8 cellular contexts compared by ENCODE assay signal in genomic region chr5:95619518-95620029, GRCh38. TPM values are rescaled to one million over a fixed set of nuclear protein-coding genes. Genes with fewer than 3 reads are reported as not detected.
A peak's percentile ranks its signal among the peaks of the same experiment; 100 is the strongest.
DNase-seq lines count a peak whose midpoint lies in the region; ATAC-seq, FAIRE-seq and TF ChIP-seq lines count a peak whose summit lies in the region.

No MANE protein-coding gene starts in this region.

- CTCF ChIA-PET in activated CD4-positive, alpha-beta memory T cell treated with anti-CD3 and anti-CD28 coated beads, Interleukin-2, amount 10 ng/mL, durations not matched to agents 7 days and 5 days (lab: Charles Lee), result no interaction called here

- H3K27ac Mint-ChIP-seq in activated CD4-positive, alpha-beta memory T cell treated with anti-CD3 and anti-CD28 coated beads, Interleukin-2, amount 10 ng/mL, durations not matched to agents 7 days and 5 days, result peak overlapping the region; percentile 31

- H3K4me1 ChIP-seq in right atrium auricular region, result peaks cover 0 to 16% of the 10 kb centered on the region in 2 donors
- H3K4me1 ChIP-seq in skeletal muscle satellite cell (ENCODE audit: control insufficient read depth, insufficient read depth, low read length), result peaks cover 34% of the 10 kb centered on the region

- H3K4me2 ChIP-seq in skeletal muscle satellite cell (ENCODE audit: low read length), result peak overlapping the region; percentile 99

- H3K36me3 ChIP-seq in right atrium auricular region (no peaks in the 10 kb centered on the region), skeletal muscle satellite cell (ENCODE audit: insufficient read depth, low read length) (no peaks in the 10 kb centered on the region)

- H3K27ac ChIP-seq in right atrium auricular region, result no peak overlapping the region

- peaks cover 3% of the 10 kb centered on the region for H3K27me3 Mint-ChIP-seq in activated CD4-positive, alpha-beta memory T cell treated with anti-CD3 and anti-CD28 coated beads, Interleukin-2, amount 10 ng/mL, durations not matched to agents 7 days and 5 days

- H3K36me3 Mint-ChIP-seq in activated CD4-positive, alpha-beta memory T cell treated with anti-CD3 and anti-CD28 coated beads, Interleukin-2, amount 10 ng/mL, durations not matched to agents 7 days and 5 days (ENCODE audit: low read depth), result peaks cover 10% of the 10 kb centered on the region

- H3K9me3 ChIP-seq in right atrium auricular region (no peaks in the 10 kb centered on the region), skeletal muscle satellite cell (replicated peaks; ENCODE audit: low read length) (no peaks in the 10 kb centered on the region)

- H3K4me3 ChIP-seq in right atrium auricular region (peak overlapping the region; percentile 41 to 62), skeletal muscle satellite cell (ENCODE audit: low read length) (peak overlapping the region; percentile 78)

- no peak for TF ChIP-seq CTCF in right atrium auricular region (IDR thresholded peaks at IDR 0.05)

- H3K27me3 ChIP-seq in right atrium auricular region (no peaks in the 10 kb centered on the region), skeletal muscle satellite cell (ENCODE audit: control insufficient read depth, insufficient read depth, low read length) (peaks cover 5% of the 10 kb centered on the region)

- H3K9me3 Mint-ChIP-seq in activated CD4-positive, alpha-beta memory T cell treated with anti-CD3 and anti-CD28 coated beads, Interleukin-2, amount 10 ng/mL, durations not matched to agents 7 days and 5 days, result no peaks in the 10 kb centered on the region

- TF ChIP-seq POLR2A in H54 (IDR thresholded peaks at IDR 0.05; ENCODE audit: low read depth, low read length), result no peak

- ATAC-seq in GM21447 (IDR thresholded peaks at IDR 0.05; ENCODE audit: unreplicated experiment) (peak; percentile 3), GM18873 (IDR thresholded peaks at IDR 0.05; ENCODE audit: low FRiP score, unreplicated experiment) (no peak)

- POLR2A ChIA-PET in activated CD4-positive, alpha-beta memory T cell treated with anti-CD3 and anti-CD28 coated beads, Interleukin-2, amount 10 ng/mL, durations not matched to agents 7 days and 5 days (lab: Charles Lee), result interaction anchor here (4.7 to 5.2 kb wide), 2 partner anchors 12 to 26 kb away, joined by 52 to 57 read pairs; partner anchors contain the start of gene RFESD

- DNase-seq in activated CD4-positive, alpha-beta memory T cell treated with anti-CD3 and anti-CD28 coated beads, Interleukin-2, amount 10 ng/mL, durations not matched to agents 7 days and 5 days, result no peak
- DNase-seq in right atrium auricular region (ENCODE audit: low spot score) (no peak), H54 (ENCODE audit: insufficient read length, low spot score) (no peak), pons (ENCODE audit: low spot score) (no peak), iPS-NIHi11 (ENCODE audit: low spot score) (no peak)

- peak overlapping the region; percentile 77 for H3K4me3 Mint-ChIP-seq in activated CD4-positive, alpha-beta memory T cell treated with anti-CD3 and anti-CD28 coated beads, Interleukin-2, amount 10 ng/mL, durations not matched to agents 7 days and 5 days

- no peak for FAIRE-seq in H54 (lab: Jason Lieb, UNC)

- peaks cover 51% of the 10 kb centered on the region for H3K4me1 Mint-ChIP-seq in activated CD4-positive, alpha-beta memory T cell treated with anti-CD3 and anti-CD28 coated beads, Interleukin-2, amount 10 ng/mL, durations not matched to agents 7 days and 5 days

- peak overlapping the region; percentile 74 for H3K9ac ChIP-seq in skeletal muscle satellite cell (ENCODE audit: low read depth, low read length)

RNA-seq across cellular contexts. Expression of gene GPR150, which starts 0.3 kb away (rescaled TPM):
- 1 to 10 TPM; 1.7 TPM for total RNA-seq in activated CD4-positive, alpha-beta memory T cell treated with anti-CD3 and anti-CD28 coated beads, Interleukin-2, amount 10 ng/mL, durations not matched to agents 7 days and 5 days
- total RNA-seq in right atrium auricular region, result not detected
- total RNA-seq in skeletal muscle satellite cell (2012; rRNA removed), result 0.22 and 0.25 TPM in 2 replicates

RNA-seq across cellular contexts. Expression of gene RFESD, which starts 27.0 kb away (rescaled TPM):
- total RNA-seq in activated CD4-positive, alpha-beta memory T cell treated with anti-CD3 and anti-CD28 coated beads, Interleukin-2, amount 10 ng/mL, durations not matched to agents 7 days and 5 days, result 1 to 10 TPM; 5.4 to 6.4 TPM
- total RNA-seq in right atrium auricular region, result 1 to 10 TPM; 1.9 to 2.5 TPM
- 1.7 and 1.8 TPM in 2 replicates for total RNA-seq in skeletal muscle satellite cell (2012; rRNA removed)
